8 cellular contexts compared by ENCODE assay signal in genomic region chr7:16753102-16753931, GRCh38.
DNase-seq lines count a peak whose midpoint lies in the region; ATAC-seq lines count a peak whose summit lies in the region.

Gene TSPAN13 (plus strand): TSS chr7:16753755. CDS start chr7:16753968, 213 bp downstream.

- no peak within 1 kb of the TSS for H3K27ac Mint-ChIP-seq in dendritic cell treated with granulocyte-macrophage colony-stimulating factor and Interleukin-4, amounts not matched to agents 40 ng/mL and 50 ng/mL, for 4 days

- H3K9me3 Mint-ChIP-seq in dendritic cell treated with granulocyte-macrophage colony-stimulating factor and Interleukin-4, amounts not matched to agents 40 ng/mL and 50 ng/mL, for 4 days, result no peaks in the 10 kb centered on the region

- ATAC-seq in GM18511 (IDR thresholded peaks at IDR 0.05; ENCODE audit: unreplicated experiment) (peak; percentile 70), HG03354 (IDR thresholded peaks at IDR 0.05; ENCODE audit: poor library complexity, severe bottlenecking, unreplicated experiment) (peak; percentile 67), GM18517 (IDR thresholded peaks at IDR 0.05; ENCODE audit: unreplicated experiment) (no peak)

- DNase-seq in NCI-H446 (lab: John Stamatoyannopoulos, UW), result peak; percentile 60 to 91
- peak; percentile 10 for DNase-seq in activated CD4-positive, alpha-beta T cell treated with anti-CD3 and anti-CD28 coated beads for 1 hour
- peak; percentile 97 for DNase-seq in left kidney (ENCODE audit: low read depth, low spot score)
- DNase-seq in stimulated activated CD4-positive, alpha-beta T cell treated with anti-CD3 and anti-CD28 coated beads, Interleukin-1b, Interleukin-23, amount 100 ng/mL, for 4 hours (ENCODE audit: low read depth in 2 of 2), result peak; percentile 24 to 44

- peaks cover 34% of the 10 kb centered on the region for H3K27me3 Mint-ChIP-seq in dendritic cell treated with granulocyte-macrophage colony-stimulating factor and Interleukin-4, amounts not matched to agents 40 ng/mL and 50 ng/mL, for 4 days

- intact Hi-C loops in dendritic cell treated with granulocyte-macrophage colony-stimulating factor and Interleukin-4, amounts not matched to agents 40 ng/mL and 50 ng/mL, for 4 days (cut with micrococcal nuclease), result no loop called here

- H3K36me3 Mint-ChIP-seq in dendritic cell treated with granulocyte-macrophage colony-stimulating factor and Interleukin-4, amounts not matched to agents 40 ng/mL and 50 ng/mL, for 4 days (ENCODE audit: low read depth), result no peaks in the 10 kb centered on the region

- peaks cover 24% of the 10 kb centered on the region for H3K4me1 Mint-ChIP-seq in dendritic cell treated with granulocyte-macrophage colony-stimulating factor and Interleukin-4, amounts not matched to agents 40 ng/mL and 50 ng/mL, for 4 days (ENCODE audit: low read depth)

- H3K4me3 Mint-ChIP-seq in dendritic cell treated with granulocyte-macrophage colony-stimulating factor and Interleukin-4, amounts not matched to agents 40 ng/mL and 50 ng/mL, for 4 days, result peak within 1 kb of the TSS; percentile 77

Comparison
In these comparisons a context has a peak if more than half of its experiments do, and no peak if none do; other contexts are left out.
1. DNase-seq: peak in every context shown above with its lines; median percentile 97 in left kidney; 76 in NCI-H446; 34 in stimulated activated CD4-positive, alpha-beta T cell treated with anti-CD3 and anti-CD28 coated beads, Interleukin-1b, Interleukin-23, amount 100 ng/mL, for 4 hours; 10 in activated CD4-positive, alpha-beta T cell treated with anti-CD3 and anti-CD28 coated beads for 1 hour.